Comparison of ENCODE assay signal across 20 cellular contexts in the genomic region with DNA sequence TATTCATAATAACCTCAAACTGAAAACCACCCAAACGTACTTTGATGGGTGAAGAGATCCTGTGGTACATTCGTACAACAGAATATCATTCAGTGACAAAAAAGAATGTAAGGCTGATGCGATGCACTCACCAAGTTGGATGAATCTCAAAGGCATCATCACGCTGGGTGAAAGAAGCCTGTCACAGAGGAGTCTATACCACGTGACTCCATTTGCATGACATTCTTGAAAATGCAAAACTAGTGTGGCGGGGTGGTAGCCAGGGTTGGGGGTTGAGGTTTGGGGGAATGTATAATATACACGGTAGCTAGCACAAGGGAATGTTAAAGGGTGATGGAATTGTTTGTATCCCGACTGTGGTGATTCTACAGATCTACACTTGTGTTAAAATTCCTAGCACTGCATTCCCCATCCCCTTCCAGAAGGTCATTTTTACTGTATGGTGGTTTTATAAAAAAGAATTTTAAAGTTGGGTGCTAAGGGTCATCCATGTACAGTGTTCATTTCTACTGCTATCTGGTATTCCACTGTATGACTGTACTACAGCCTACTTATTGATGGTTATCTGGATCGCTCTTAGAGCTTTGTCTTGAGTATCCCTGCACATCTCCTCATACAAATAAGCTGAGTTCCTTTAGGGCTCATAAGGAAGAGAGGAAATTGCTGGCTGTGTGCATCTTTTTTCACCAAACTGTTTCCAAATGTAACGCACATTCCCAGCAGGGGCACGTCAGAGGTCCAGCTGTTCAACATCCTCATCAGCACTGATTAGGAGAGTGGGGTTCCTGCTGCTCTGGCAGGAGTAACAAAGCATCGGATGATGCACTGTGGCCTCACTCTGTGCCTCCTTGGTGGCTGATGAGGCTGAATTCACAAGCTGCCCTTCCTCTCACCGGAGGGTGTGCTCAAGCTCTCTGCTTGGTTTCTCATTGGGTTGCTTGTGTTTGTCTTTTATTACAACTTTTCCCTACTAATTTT. TPM values are rescaled to one million over a fixed set of nuclear protein-coding genes. Genes with fewer than 3 reads are reported as not detected.
DNase-seq lines count a peak whose midpoint lies in the region; ATAC-seq, FAIRE-seq and TF ChIP-seq lines count a peak whose summit lies in the region.
"Had no signal": no experiment of that assay in that cellular context is flagged by ENCODE, and none has a peak within 500 bp of the region (broad histone marks: within the 10 kb centered on the region; RNA-seq: fewer than 3 reads in every experiment).

No MANE protein-coding gene starts in this region.

- H3K36me3 Mint-ChIP-seq in natural killer cell = no peaks in the 10 kb centered on the region

- intact Hi-C loops in natural killer cell (cut with micrococcal nuclease) = no loop called here

- H3K36me3 ChIP-seq in HUES48 (ENCODE audit: control insufficient read depth, insufficient read depth, low read length) (peaks cover 31% of the 10 kb centered on the region), bronchial epithelial cell (ENCODE audit: control insufficient read depth, insufficient read depth, low read length) (peaks cover 12% of the 10 kb centered on the region)

- no peak overlapping the region for H3K4me3 Mint-ChIP-seq in natural killer cell
- H3K4me3 Mint-ChIP-seq: central memory CD8-positive, alpha-beta T cell; T-helper 17 cell had no signal

- H3K27ac ChIP-seq in HUES48 (ENCODE audit: low read depth, low read length) = peak overlapping the region; percentile 67
- peak overlapping the region; percentile 45 for H3K27ac ChIP-seq in substantia nigra (ENCODE audit: low read depth, low read length, poor library complexity, severe bottlenecking)
- H3K27ac ChIP-seq: gastroesophageal sphincter, thoracic aorta had no signal

- H3K9me3 Mint-ChIP-seq in natural killer cell = no peaks in the 10 kb centered on the region
- H3K9me3 Mint-ChIP-seq: central memory CD8-positive, alpha-beta T cell had no signal

- H3K27ac Mint-ChIP-seq in natural killer cell = no peak overlapping the region
- H3K27ac Mint-ChIP-seq: T-helper 17 cell had no signal

- H3K9ac ChIP-seq in HUES48 (ENCODE audit: low read depth, low read length) = no peak overlapping the region

- H3K4me1 Mint-ChIP-seq in natural killer cell = peaks cover 0 to 5% of the 10 kb centered on the region in 2 donors

- H3K27me3 ChIP-seq in HUES48 (ENCODE audit: control insufficient read depth, insufficient read depth, low read length) (no peaks in the 10 kb centered on the region), bronchial epithelial cell (ENCODE audit: control insufficient read depth, insufficient read depth, low read length) (no peaks in the 10 kb centered on the region)
- H3K27me3 ChIP-seq: gastroesophageal sphincter had no signal

- peak; percentile 58 for FAIRE-seq in bronchial epithelial cell (lab: Jason Lieb, UNC)
- FAIRE-seq: endometrium, islet of Langerhans had no signal

- no peaks in the 10 kb centered on the region for H3K9me3 ChIP-seq in HUES48 (ENCODE audit: control insufficient read depth, insufficient read depth, low read length)
- H3K9me3 ChIP-seq: gastroesophageal sphincter, thoracic aorta had no signal

- in situ Hi-C loops in G401 (cut with HindIII; ENCODE audit: low sequenced_read_pairs) = no loop called here

- ATAC-seq in natural killer cell = no peak
- ATAC-seq: gastroesophageal sphincter, T-helper 17 cell had no signal

- H3K27me3 Mint-ChIP-seq in natural killer cell (ENCODE audit: low read depth in 2 of 2) = peaks cover 12 to 17% of the 10 kb centered on the region in 2 donors

- peaks cover 25% of the 10 kb centered on the region for H3K4me1 ChIP-seq in HUES48 (ENCODE audit: control insufficient read depth, insufficient read depth, low read length)
- H3K4me1 ChIP-seq: gastroesophageal sphincter had no signal

- DNase-seq in bronchial epithelial cell (ENCODE audit: low read depth) = no peak
- peak; percentile 54 for DNase-seq in inferior parietal cortex (ENCODE audit: extremely low spot score)
- DNase-seq in substantia nigra (lab: John Stamatoyannopoulos, UW) = peak in 12 of 49 donors; percentile 8 to 55 (median 16)
- no peak for DNase-seq in G401 (ENCODE audit: low spot score)
- DNase-seq in natural killer cell = no peak
- DNase-seq in NCI-H82 treated with DMSO at 0.1 percent for 48 hours (lab: John Stamatoyannopoulos, UW; ENCODE audit: unreplicated experiment) = no peak
- DNase-seq: activated CD4-positive, CD25-positive, alpha-beta regulatory T cell; activated CD8-positive, alpha-beta memory T cell treated with anti-CD3 and anti-CD28 coated beads for 24 hours; DMS53; NCI-H1436 treated with DMSO at 0.1 percent for 48 hours; occipital lobe; Right ventricle myocardium superior; stimulated activated CD4-positive, alpha-beta T cell treated with anti-CD3 and anti-CD28 coated beads, Interleukin-4, amount 100 ng/mL, for 4 hours; T-helper 17 cell had no signal

- H3K4me3 ChIP-seq in HUES48 (ENCODE audit: low read depth, low read length) (0 out of 2 replicates have a peak overlapping the region, but pooled peaks have one; percentile 21), bronchial epithelial cell (ENCODE audit: low read depth, low read length) (no peak overlapping the region)
- H3K4me3 ChIP-seq: gastroesophageal sphincter, thoracic aorta had no signal

- TF ChIP-seq CTCF in bronchial epithelial cell (IDR thresholded peaks at IDR 0.05; ENCODE audit: insufficient read depth, low read length, severe bottlenecking) = no peak
- TF ChIP-seq CTCF in natural killer cell (IDR thresholded peaks at IDR 0.05) = no peak

RNA-seq across cellular contexts. Expression of a gene that starts 35.2 kb away (rescaled TPM):
- total RNA-seq in bronchial epithelial cell (62.3 and 71.6 TPM in 2 replicates), natural killer cell (10 to 100 TPM; 24.8 to 29.6 (median 26.9) TPM)
- 154 and 198 TPM in 2 replicates for total RNA-seq in G401 (2014; rRNA removed; shearing (Covaris generic))
